In genomic region chr12:59149995-59150642, GRCh38 we compare ENCODE assay signal across 8 cellular contexts.
A peak's percentile ranks its signal among the peaks of the same experiment; 100 is the strongest.
DNase-seq lines count a peak whose midpoint lies in the region; ATAC-seq and TF ChIP-seq lines count a peak whose summit lies in the region.

No MANE protein-coding gene starts in this region.

- H3K27me3 ChIP-seq in A673 (replicated peaks; ENCODE audit: insufficient read depth, low read depth, low read length, poor library complexity), result no peaks in the 10 kb centered on the region
- no peaks in the 10 kb centered on the region for H3K27me3 ChIP-seq in Loucy (ENCODE audit: insufficient read depth, low read length, poor library complexity, severe bottlenecking)
- H3K27me3 ChIP-seq in PC-9 (ENCODE audit: insufficient read depth, low read depth), result no peaks in the 10 kb centered on the region
- no peaks in the 10 kb centered on the region for H3K27me3 ChIP-seq in colonic mucosa
- no peaks in the 10 kb centered on the region for H3K27me3 ChIP-seq in lung (ENCODE audit: control insufficient read depth, insufficient read depth)

- H3K9me3 ChIP-seq in A673 (ENCODE audit: low read depth, low read length, poor library complexity, severe bottlenecking) (no peaks in the 10 kb centered on the region), Loucy (ENCODE audit: insufficient read depth, low read depth, low read length) (no peaks in the 10 kb centered on the region), PC-9 (ENCODE audit: insufficient read depth, low read depth) (no peaks in the 10 kb centered on the region), colonic mucosa (no peaks in the 10 kb centered on the region), lung (ENCODE audit: control insufficient read depth in 2 of 2, insufficient read depth in 1 of 2, low read length in 1 of 2) (no peaks in the 10 kb centered on the region)

- no peaks in the 10 kb centered on the region for H3K79me2 ChIP-seq in Loucy (ENCODE audit: insufficient read depth, low read length)
- H3K79me2 ChIP-seq in PC-9 (ENCODE audit: low read depth), result no peaks in the 10 kb centered on the region

- ATAC-seq in lung (ENCODE audit: insufficient read depth, low FRiP score), result peak; percentile 94

- peak; percentile 93 for DNase-seq in A673 (ENCODE audit: low spot score)
- DNase-seq in HFF-Myc (ENCODE audit: extremely low read depth, low read depth), result peak; percentile 72
- peak; percentile 6 to 71 for DNase-seq in PC-9
- DNase-seq in colonic mucosa, result peak; percentile 30
- no peak for DNase-seq in lung (ENCODE audit: low spot score)
- no peak for DNase-seq in retina

- H3K36me3 ChIP-seq in A673 (ENCODE audit: insufficient read depth, low read length, poor library complexity, severe bottlenecking), result no peaks in the 10 kb centered on the region
- no peaks in the 10 kb centered on the region for H3K36me3 ChIP-seq in Loucy (ENCODE audit: insufficient read depth, low read length)
- no peaks in the 10 kb centered on the region for H3K36me3 ChIP-seq in PC-9 (ENCODE audit: low read depth)
- H3K36me3 ChIP-seq in colonic mucosa, result no peaks in the 10 kb centered on the region
- no peaks in the 10 kb centered on the region for H3K36me3 ChIP-seq in lung (ENCODE audit: control insufficient read depth in 2 of 2, insufficient read depth in 2 of 2, low read length in 2 of 2)

- TF ChIP-seq CTCF in A673 (conservative IDR thresholded peaks at IDR 0.05; ENCODE audit: low read depth, low read length) (peak; percentile 98), GM12874 (IDR thresholded peaks at IDR 0.05; ENCODE audit: insufficient read depth, low read depth, low read length) (peak; percentile 78), HFF-Myc (IDR thresholded peaks at IDR 0.05; ENCODE audit: low read depth, low read length, missing control alignments) (peak; percentile 73), Loucy (conservative IDR thresholded peaks at IDR 0.05; ENCODE audit: low read length) (peak; percentile 100), PC-9 (conservative IDR thresholded peaks at IDR 0.05) (peak; percentile 93), colonic mucosa (IDR thresholded peaks at IDR 0.05) (peak; percentile 80), lung (IDR thresholded peaks at IDR 0.05; ENCODE audit: control extremely low read depth, extremely low read depth) (peak; percentile 93)

- WGBS in lung, 2 donors, result 48% methylated on average over 2 of the region's 2 CpGs

- H3K4me2 ChIP-seq in Loucy (ENCODE audit: low read depth, low read length, poor library complexity, severe bottlenecking) (no peak overlapping the region), PC-9 (no peak overlapping the region)

- no peaks in the 10 kb centered on the region for H3F3A ChIP-seq in Loucy (ENCODE audit: low read depth)
- H3F3A ChIP-seq in PC-9 (ENCODE audit: insufficient read depth, low read depth), result no peaks in the 10 kb centered on the region

- intact Hi-C loops in A673 (cut with micrococcal nuclease; ENCODE audit: unreplicated experiment) (loop anchor here (1.0 to 10.0 kb wide), 5 partner anchors 37 to 1163 kb away; no protein-coding TSS in a partner anchor), PC-9 (cut with micrococcal nuclease; ENCODE audit: unreplicated experiment) (loop anchor here (1.0 to 5.0 kb wide), 5 partner anchors 37 to 1167 kb away; no protein-coding TSS in a partner anchor), colonic mucosa (cut with DNase I) (loop anchor here (5.0 to 10.0 kb wide), 3 partner anchors 38 to 803 kb away; no protein-coding TSS in a partner anchor)

- H4K20me1 ChIP-seq in Loucy (ENCODE audit: insufficient read depth, low read length, poor library complexity, severe bottlenecking), result no peaks in the 10 kb centered on the region
- no peaks in the 10 kb centered on the region for H4K20me1 ChIP-seq in PC-9 (ENCODE audit: insufficient read depth)

- no peak overlapping the region for H2AFZ ChIP-seq in Loucy (ENCODE audit: low read length)
- no peak overlapping the region; the same call in 1 of the 2 replicates for H2AFZ ChIP-seq in PC-9

- H3K27ac ChIP-seq in A673 (ENCODE audit: low read depth, low read length, poor library complexity, severe bottlenecking) (no peak overlapping the region), PC-9 (no peak overlapping the region), colonic mucosa (no peak overlapping the region), lung (ENCODE audit: low read depth in 1 of 2, low read length in 1 of 2) (no peak overlapping the region)

- H3K9me2 ChIP-seq in Loucy (replicated peaks; ENCODE audit: low read depth, low read length), result no peaks in the 10 kb centered on the region
- H3K9me2 ChIP-seq in PC-9 (ENCODE audit: insufficient read depth), result no peaks in the 10 kb centered on the region

- CTCF ChIA-PET in A673 (lab: Charles Lee) (interaction anchor here (1.1 to 3.4 kb wide), 4 partner anchors 37 to 1167 kb away, joined by 3 to 18 read pairs (median 6); no protein-coding TSS in a partner anchor), PC-9 (lab: Charles Lee) (no interaction called here)

- POLR2A ChIA-PET in A673 (lab: Charles Lee; ENCODE audit: low non-redundant PET) (no interaction called here), PC-9 (lab: Charles Lee; ENCODE audit: unreplicated experiment) (no interaction called here)

- BruUV-seq in A673 (replicated peaks; lab: Mats Ljungman, UMichigan) (no TSS peak), PC-9 (replicated peaks; lab: Mats Ljungman, UMichigan) (no TSS peak)

- H3K9ac ChIP-seq in Loucy (ENCODE audit: low read depth, low read length, poor library complexity, severe bottlenecking) (no peak overlapping the region), colonic mucosa (ENCODE audit: low read depth in 2 of 2, low read length in 2 of 2) (no peak overlapping the region)

- H3K4me3 ChIP-seq in A673 (ENCODE audit: low read depth, low read length, poor library complexity, severe bottlenecking) (no peak overlapping the region), HFF-Myc (replicated peaks; ENCODE audit: low read depth, low read length) (no peak overlapping the region), Loucy (ENCODE audit: low read length, poor library complexity, severe bottlenecking) (no peak overlapping the region), PC-9 (no peak overlapping the region), colonic mucosa (no peak overlapping the region), lung (no peak overlapping the region)

- H3K4me1 ChIP-seq in A673 (ENCODE audit: insufficient read depth, low read length, poor library complexity, severe bottlenecking) (no peaks in the 10 kb centered on the region), Loucy (ENCODE audit: insufficient read depth, low read length, poor library complexity, severe bottlenecking) (no peaks in the 10 kb centered on the region), PC-9 (replicated peaks; ENCODE audit: insufficient read depth) (no peaks in the 10 kb centered on the region), colonic mucosa (no peaks in the 10 kb centered on the region), lung (ENCODE audit: control insufficient read depth in 2 of 2, insufficient read depth in 2 of 2, low read length in 2 of 2) (no peaks in the 10 kb centered on the region)

Comparison
In these comparisons a context has a peak if more than half of its experiments do, and no peak if none do; other contexts are left out.
1. DNase-seq: peak in A673 (single experiment), HFF-Myc (single experiment), PC-9 (2 of 2) and colonic mucosa (single experiment); none in lung (single experiment) and retina (single experiment).
2. Peak in every context shown above with its lines, with median percentiles within 50 percentile points of each other: CTCF ChIP-seq.